ENCODE assay signal across 1 cellular context in genomic region chr3:49939858-49940666, GRCh38.
TF ChIP-seq lines count a peak whose summit lies in the region.

Gene RBM6, plus strand, starts transcription at chr3:49940150. Its CDS starts 22,492 bp downstream, at chr3:49962642.

TF ChIP-seq in K562, 482 proteins besides CTCF, POLR2A, EP300 and RAD21 (continued from another document and continues in another):
- TF ChIP-seq HMGXB4 (CRISPR knock-in tag; IDR thresholded peaks at IDR 0.05), result no peak
- TF ChIP-seq THRA (IDR thresholded peaks at IDR 0.05), result no peak
- peak; percentile 97 for TF ChIP-seq USF1 (CRISPR knock-in tag; IDR thresholded peaks at IDR 0.05)
- peak; percentile 57; the same call in 1 of the 2 replicates for TF ChIP-seq ELF4 (CRISPR knock-in tag; IDR thresholded peaks at IDR 0.05)
- peak; percentile 68; the same call in 1 of the 2 replicates for TF ChIP-seq KAT7 (CRISPR knock-in tag; IDR thresholded peaks at IDR 0.05; ENCODE audit: borderline replicate concordance)
- no peak for TF ChIP-seq MXD1 (CRISPR knock-in tag; IDR thresholded peaks at IDR 0.05; ENCODE audit: borderline replicate concordance, poor library complexity, severe bottlenecking)
- TF ChIP-seq ZNF77 (CRISPR knock-in tag; IDR thresholded peaks at IDR 0.05), result no peak
- TF ChIP-seq ZBTB33 (CRISPR knock-in tag; IDR thresholded peaks at IDR 0.05), result peak; percentile 85
- TF ChIP-seq CXXC5 (CRISPR knock-in tag; IDR thresholded peaks at IDR 0.05), result peak; percentile 86
- TF ChIP-seq CTCFL (IDR thresholded peaks at IDR 0.05; ENCODE audit: borderline replicate concordance, insufficient read depth, low read depth, low read length, poor library complexity, severe bottlenecking), result peak; percentile 11
- 0 out of 2 replicates have a peak, but pooled peaks have one; percentile 18 for TF ChIP-seq ZNF75A (CRISPR knock-in tag; IDR thresholded peaks at IDR 0.05)
- TF ChIP-seq PTRF (tag; IDR thresholded peaks at IDR 0.05), result no peak
- TF ChIP-seq SMARCE1 (IDR thresholded peaks at IDR 0.05), result no peak
- no peak for TF ChIP-seq GATAD2B (IDR thresholded peaks at IDR 0.05; ENCODE audit: borderline replicate concordance)
- TF ChIP-seq SMAD4 (CRISPR knock-in tag; conservative IDR thresholded peaks at IDR 0.05), result peak; percentile 53; the same call in 1 of the 2 replicates
- no peak for TF ChIP-seq ZNF518B (CRISPR knock-in tag; IDR thresholded peaks at IDR 0.05)
- TF ChIP-seq KLF6 (CRISPR knock-in tag; IDR thresholded peaks at IDR 0.05; ENCODE audit: borderline replicate concordance), result no peak
- TF ChIP-seq MTA3 (IDR thresholded peaks at IDR 0.05; ENCODE audit: borderline replicate concordance), result 0 out of 2 replicates have a peak, but pooled peaks have one; percentile 73
- no peak for TF ChIP-seq BCLAF1 (IDR thresholded peaks at IDR 0.05; ENCODE audit: borderline replicate concordance in 1 of 2, control insufficient read depth in 1 of 2, low read depth in 2 of 2, low read length in 1 of 2)
- TF ChIP-seq HDAC6 (IDR thresholded peaks at IDR 0.05; ENCODE audit: low read depth, low read length), result no peak
- no peak for TF ChIP-seq ESRRB (CRISPR knock-in tag; IDR thresholded peaks at IDR 0.05; ENCODE audit: borderline replicate concordance)
- TF ChIP-seq SIN3B (IDR thresholded peaks at IDR 0.05; ENCODE audit: low read depth), result peak; percentile 72; the same call in 1 of the 2 replicates
- 0 out of 2 replicates have a peak, but pooled peaks have one; percentile 32 for TF ChIP-seq HNRNPL (IDR thresholded peaks at IDR 0.05; ENCODE audit: low read depth, low read length)
- no peak for TF ChIP-seq ZC3H4 (CRISPR knock-in tag; IDR thresholded peaks at IDR 0.05; ENCODE audit: borderline replicate concordance)
- TF ChIP-seq KDM1A (IDR thresholded peaks at IDR 0.05), result no peak
- no peak for TF ChIP-seq FOXM1 (IDR thresholded peaks at IDR 0.05; ENCODE audit: low read depth)
- TF ChIP-seq FOXM1 (CRISPR knock-in tag; IDR thresholded peaks at IDR 0.05; ENCODE audit: low read depth), result no peak; the same call in 1 of the 2 replicates
- TF ChIP-seq DIDO1 (tag; IDR thresholded peaks at IDR 0.05; ENCODE audit: low read depth), result no peak
- no peak for TF ChIP-seq BDP1 (IDR thresholded peaks at IDR 0.05; ENCODE audit: insufficient read depth, insufficient read length)
- no peak for TF ChIP-seq MCM5 (IDR thresholded peaks at IDR 0.05; ENCODE audit: low read depth)
- TF ChIP-seq HLTF (IDR thresholded peaks at IDR 0.05), result peak; percentile 68
- peak; percentile 18 for TF ChIP-seq E2F1 (CRISPR knock-in tag; IDR thresholded peaks at IDR 0.05)
- TF ChIP-seq MCM7 (IDR thresholded peaks at IDR 0.05), result no peak
- no peak for TF ChIP-seq SNIP1 (IDR thresholded peaks at IDR 0.05; ENCODE audit: low read depth)
- 0 out of 2 replicates have a peak, but pooled peaks have one; percentile 5 for TF ChIP-seq CBFA2T3 (IDR thresholded peaks at IDR 0.05)
